Comparison of ENCODE assay signal across 10 cellular contexts in genomic region chr7:43059067-43059600, GRCh38. TPM values are rescaled to one million over a fixed set of nuclear protein-coding genes. Genes with fewer than 3 reads are reported as not detected.
DNase-seq lines count a peak whose midpoint lies in the region; ATAC-seq, FAIRE-seq and TF ChIP-seq lines count a peak whose summit lies in the region.
"Not testable (repeated sequence)": the region's sequence is repeated elsewhere in the genome, so short reads cannot be mapped to it uniquely, and the experiment has no call there.
"Had no signal": no experiment of that assay in that cellular context is flagged by ENCODE, and none has a peak within 500 bp of the region (broad histone marks: within the 10 kb centered on the region; RNA-seq: fewer than 3 reads in every experiment).

No MANE protein-coding gene starts in this region.

- peak; percentile 64 for ATAC-seq in K562

- H3K9ac ChIP-seq in ES-I3 (ENCODE audit: low read depth, low read length) (peak overlapping the region; percentile 57; the same call in 1 of the 2 replicates), HUES64 (ENCODE audit: low read depth, low read length) (peak overlapping the region; percentile 40; the same call in 1 of the 2 replicates), K562 (ENCODE audit: insufficient read depth in 1 of 2, low read depth in 2 of 2, low read length in 2 of 2) (peak overlapping the region; percentile 79 to 87)

- POLR2A ChIA-PET in RWPE1 (lab: Yijun Ruan, JAX; ENCODE audit: low non-redundant PET), result not testable (repeated sequence)
- POLR2A ChIA-PET in K562 (lab: Yijun Ruan, JAX), result interaction anchor here (0.6 to 2.1 kb wide), 7 partner anchors 9 to 299 kb away, joined by 3 to 10 read pairs (median 3); no protein-coding TSS in a partner anchor

- not testable (repeated sequence) for H3K36me3 ChIP-seq in ES-I3 (ENCODE audit: insufficient read depth, low read length); HUES64 (ENCODE audit: insufficient read depth, low read length); K562 (ENCODE audit: control insufficient read depth, insufficient read depth, low read length); esophagus squamous epithelium

- FAIRE-seq in K562 (lab: Jason Lieb, UNC), result not testable (repeated sequence)

- H3K27ac Mint-ChIP-seq in nephron, progenitor cell of endocrine pancreas: not testable (repeated sequence)

- not testable (repeated sequence) for H3K9me3 Mint-ChIP-seq in nephron; progenitor cell of endocrine pancreas (ENCODE audit: low read depth)

- not testable (repeated sequence) for TF ChIP-seq EP300 in K562 (IDR thresholded peaks at IDR 0.05; ENCODE audit: low read length)

- H3K9me3 ChIP-seq in ES-I3 (ENCODE audit: control insufficient read depth, insufficient read depth, low read length); HUES64 (ENCODE audit: insufficient read depth, low read depth, low read length); K562 (replicated peaks; ENCODE audit: control insufficient read depth, insufficient read depth, low read depth, low read length); esophagus squamous epithelium: not testable (repeated sequence)

- peak; percentile 62 for TF ChIP-seq POLR2A in K562 (conservative IDR thresholded peaks at IDR 0.05)
- not testable (repeated sequence) for TF ChIP-seq POLR2A in esophagus squamous epithelium (IDR thresholded peaks at IDR 0.05)

- H3K27me3 ChIP-seq in HUES64 (ENCODE audit: insufficient read depth, low read length); K562 (ENCODE audit: control insufficient read depth in 2 of 2, insufficient read depth in 2 of 2, low read length in 2 of 2); esophagus squamous epithelium: not testable (repeated sequence)

- not testable (repeated sequence) for TF ChIP-seq RAD21 in K562 (CRISPR knock-in tag; conservative IDR thresholded peaks at IDR 0.05 in 1 of 2, IDR thresholded peaks at IDR 0.05 in 1 of 2)

- not testable (repeated sequence) for H3K36me3 Mint-ChIP-seq in nephron (ENCODE audit: low read depth); progenitor cell of endocrine pancreas (ENCODE audit: insufficient read depth)

- DNase-seq in RWPE1 (ENCODE audit: low spot score); K562 (ENCODE audit: extremely low read depth in 1 of 4, low spot score in 3 of 4); esophagus squamous epithelium (lab: John Stamatoyannopoulos, UW); progenitor cell of endocrine pancreas (ENCODE audit: low spot score, unreplicated experiment): not testable (repeated sequence)

- not testable (repeated sequence) for TF ChIP-seq CTCF in RWPE1 (conservative IDR thresholded peaks at IDR 0.05; ENCODE audit: low read depth); K562 (IDR thresholded peaks at IDR 0.05 in 2 of 3, conservative IDR thresholded peaks at IDR 0.05 in 1 of 3; ENCODE audit: insufficient read depth in 2 of 3, low read depth in 1 of 3, low read length in 3 of 3); esophagus squamous epithelium (IDR thresholded peaks at IDR 0.05); nephron (IDR thresholded peaks at IDR 0.05; ENCODE audit: unreplicated experiment in 3 of 3); progenitor cell of endocrine pancreas (IDR thresholded peaks at IDR 0.05; ENCODE audit: unreplicated experiment)

- in situ Hi-C loops in K562 (cut with MboI), result not testable (repeated sequence)

- BruUV-seq in K562 (replicated peaks; lab: Mats Ljungman, UMichigan), result TSS peak; percentile 82

- H3K4me3 Mint-ChIP-seq in nephron (peak overlapping the region in 2 of 3 experiments; percentile 30 to 31), progenitor cell of endocrine pancreas (ENCODE audit: low read depth) (peak overlapping the region; percentile 60)

- H3K4me1 ChIP-seq in ES-I3 (ENCODE audit: insufficient read depth, low read length); esophagus squamous epithelium: not testable (repeated sequence)
- H3K4me1 ChIP-seq in HUES64 (ENCODE audit: insufficient read depth, low read length) (peaks cover 15% of the 10 kb centered on the region), K562 (replicated peaks in 1 of 2; ENCODE audit: control insufficient read depth in 2 of 2, insufficient read depth in 2 of 2, low read length in 2 of 2) (peaks cover 7 to 10% of the 10 kb centered on the region in 2 experiments; a peak in 4 of 5 replicates)

- H3K27ac ChIP-seq in HUES64 (ENCODE audit: low read depth, low read length), result not testable (repeated sequence)
- H3K27ac ChIP-seq in RWPE1 (peak overlapping the region; percentile 44; the same call in 1 of the 2 replicates), K562 (ENCODE audit: extremely low read depth, low read depth, low read length) (peak overlapping the region; percentile 93), esophagus squamous epithelium (peak overlapping the region in 3 of 4 donors; percentile 55 to 75 (median 73))

- not testable (repeated sequence) for H3K9me1 ChIP-seq in K562 (ENCODE audit: control insufficient read depth, insufficient read depth, low read length)

- H3K79me2 ChIP-seq in K562 (ENCODE audit: control insufficient read depth, insufficient read depth, low read length), result not testable (repeated sequence)

- not testable (repeated sequence) for H3K4me1 Mint-ChIP-seq in nephron; progenitor cell of endocrine pancreas (ENCODE audit: low read depth)

- intact Hi-C loops in K562 (cut with micrococcal nuclease), result loop anchor here (2.0 to 5.0 kb wide), 3 partner anchors 24 to 117 kb away; no protein-coding TSS in a partner anchor
- intact Hi-C loops in esophagus squamous epithelium (cut with DNase I), result not testable (repeated sequence)

- peak overlapping the region; percentile 99 for H3K4me2 ChIP-seq in K562 (ENCODE audit: insufficient read depth, low read length)

- not testable (repeated sequence) for H4K20me1 ChIP-seq in K562 (replicated peaks; ENCODE audit: control insufficient read depth, insufficient read depth, low read length)

- 72% methylated on average over 28 of the region's 33 CpGs for WGBS in HUES64
- WGBS in K562 (ENCODE audit: insufficient coverage, low coverage, missing lambda C conversion rate), result 2% methylated on average over 12 of the region's 33 CpGs
- 54 to 62% methylated on average over 10 to 17 of the region's 33 CpGs for WGBS in esophagus squamous epithelium, 2 donors

- H3K4me3 ChIP-seq in HUES64 (ENCODE audit: low read length), result peak overlapping the region; percentile 30; the same call in 1 of the 2 replicates
- H3K4me3 ChIP-seq in K562, result peak overlapping the region; percentile 46
- peak overlapping the region; percentile 37 to 60 (median 43) for H3K4me3 ChIP-seq in esophagus squamous epithelium

- not testable (repeated sequence) for H3K27me3 Mint-ChIP-seq in nephron (ENCODE audit: low read depth); progenitor cell of endocrine pancreas

- CTCF ChIA-PET in RWPE1 (lab: Yijun Ruan, JAX); K562 (lab: Yijun Ruan, JAX; ENCODE audit: low intra/inter-chr PET ratio): not testable (repeated sequence)

- H2AFZ ChIP-seq in K562 (ENCODE audit: low read depth, low read length), result peak overlapping the region; percentile 91

TF ChIP-seq in K562, 482 proteins besides CTCF, POLR2A, EP300 and RAD21 (continues in another document):
- TF ChIP-seq FOXA3 (CRISPR knock-in tag; conservative IDR thresholded peaks at IDR 0.05 in 1 of 2, IDR thresholded peaks at IDR 0.05 in 1 of 2) (peak in 1 of 2 experiments; percentile 89; a peak in 2 of 4 replicates), EGR1 (conservative IDR thresholded peaks at IDR 0.05) (0 out of 2 replicates have a peak, but pooled peaks have one; percentile 4), RBFOX2 (IDR thresholded peaks at IDR 0.05; ENCODE audit: low read depth, low read length) (peak; percentile 56), POLR2H (tag; IDR thresholded peaks at IDR 0.05; ENCODE audit: low read depth) (peak; percentile 63; the same call in 1 of the 2 replicates), TAF7 (tag; IDR thresholded peaks at IDR 0.05) (peak; percentile 73), SUPT5H (IDR thresholded peaks at IDR 0.05) (peak; percentile 21; the same call in 1 of the 2 replicates), BRD9 (IDR thresholded peaks at IDR 0.05; ENCODE audit: low read depth, partially characterized antibody) (peak; percentile 51), CXXC5 (CRISPR knock-in tag; IDR thresholded peaks at IDR 0.05) (peak; percentile 53), EP400 (IDR thresholded peaks at IDR 0.05) (peak; percentile 56), TAF9B (IDR thresholded peaks at IDR 0.05; ENCODE audit: partially characterized antibody) (peak; percentile 71), ZBTB17 (CRISPR knock-in tag; IDR thresholded peaks at IDR 0.05) (0 out of 2 replicates have a peak, but pooled peaks have one; percentile 66)

RNA-seq across cellular contexts. Expression of gene HECW1, which starts 53.3 kb away (rescaled TPM):
- 1.4 TPM for polyA plus RNA-seq in HUES64 (2013, experiment 1 of 2)
- polyA plus RNA-seq in HUES64 (2013, experiment 2 of 2), result 1.6 TPM
- total RNA-seq in K562 (2011; cell fraction: chromatin; rRNA removed; ENCODE audit: low replicate concordance), result 0.33 and 0.39 TPM in 2 replicates
- 0.17 TPM in 1 of 2 replicates, not detected in the other for total RNA-seq in K562 (2011; cell fraction: nucleolus; rRNA removed)
- 0.08 and 0.88 TPM in 2 replicates for total RNA-seq in K562 (2011; cell fraction: nucleoplasm; rRNA removed)
- total RNA-seq in K562 (2014; rRNA removed) (0.41 TPM in 1 of 2 replicates, not detected in the other), K562 (2014; rRNA removed; fragmentation: Illumina TruSeq; extraction: Trizol) (not detected in 2 replicates), K562 (2015; rRNA removed; fragmentation: Illumina TruSeq; extraction: Trizol) (0.14 and 0.64 TPM in 2 replicates), K562 (2021) (0.47 TPM in 1 of 2 replicates, not detected in the other), esophagus squamous epithelium (under 1 TPM in 3 of 4 donors, not detected in 1; 0.18 to 0.57 (median 0.19) TPM), progenitor cell of endocrine pancreas (0.09 and 0.50 TPM in 2 replicates)
- polyA plus RNA-seq in K562 (2011; rRNA removed) (0.07 and 0.11 TPM in 2 replicates), K562 (2014; fragmentation: Illumina TruSeq; extraction: Trizol) (0.13 TPM in 1 of 2 replicates, not detected in the other), K562 (2014; fragmentation: Nextera tagmentation; extraction: Ambion mirVana) (under 1 TPM; 0.08 to 0.31 TPM), K562 (2014; rRNA removed) (0.43 TPM in 1 of 2 replicates, not detected in the other)
- not detected in 2 replicates for polyA plus RNA-seq in K562 (2011; cell fraction: cytosol; rRNA removed)
- polyA plus RNA-seq in K562 (2011; cell fraction: nucleus; rRNA removed), result 0.13 and 0.20 TPM in 2 replicates
- 0.36 and 0.46 TPM in 2 replicates for polyA plus RNA-seq in K562 (2012)
- not detected in 2 replicates for polyA minus RNA-seq in K562 (2011; rRNA and poly(A)+ RNA removed)
- polyA minus RNA-seq in K562 (2011; cell fraction: cytosol; rRNA and poly(A)+ RNA removed), result not detected in 2 replicates
- polyA minus RNA-seq in K562 (2011; cell fraction: nucleus; rRNA and poly(A)+ RNA removed), result not detected in 2 replicates
- total RNA-seq: CD4-positive, alpha-beta memory T cell; Right ventricle myocardium inferior; SJCRH30 had no signal
- polyA plus RNA-seq: CD4-positive, alpha-beta memory T cell had no signal
